21 cellular contexts compared by ENCODE assay signal in the genomic region with DNA sequence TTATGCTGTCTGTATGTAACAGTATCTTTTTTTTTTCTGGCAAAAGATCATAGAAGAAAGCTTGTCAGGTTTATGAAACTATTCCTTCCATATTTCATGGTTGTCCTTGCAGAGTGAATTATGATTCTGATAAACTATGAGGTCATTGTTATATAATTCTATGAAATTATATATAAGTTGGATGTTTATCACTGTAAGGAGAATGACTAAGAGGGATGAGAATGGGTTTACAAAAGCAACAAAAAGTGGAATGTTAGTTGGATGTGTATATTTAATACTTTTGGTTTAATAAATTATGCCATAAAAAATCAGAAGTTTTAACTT.
"Had no signal": no experiment of that assay in that cellular context is flagged by ENCODE, and none has a peak within 500 bp of the region (broad histone marks: within the 10 kb centered on the region; RNA-seq: fewer than 3 reads in every experiment).

No MANE protein-coding gene starts in this region.

- H3K9ac ChIP-seq: parathyroid adenoma had no signal

- H3K27me3 ChIP-seq: cardiac muscle cell, colonic mucosa, esophagus squamous epithelium, heart left ventricle, thyroid gland, vagina had no signal

- H3K36me3 ChIP-seq: cardiac muscle cell, colonic mucosa, esophagus squamous epithelium, heart left ventricle, thyroid gland, vagina had no signal

- ATAC-seq: activated T-helper 17 cell treated with anti-CD3 and anti-CD28 coated beads, Interleukin-2, amount 50 U/mL, for 72 hours; stimulated activated effector memory CD8-positive, alpha-beta T cell treated with anti-CD3 and anti-CD28 coated beads, Interleukin-12 subunit alpha, Interleukin-12 subunit beta, amount 100 ng/mL, for 72 hours had no signal

- H3K27ac ChIP-seq: cardiac muscle cell, colonic mucosa, esophagus squamous epithelium, heart left ventricle, parathyroid adenoma, thyroid gland, vagina had no signal

- H2AFZ ChIP-seq: parathyroid adenoma had no signal

- H3K4me3 ChIP-seq: cardiac muscle cell, colonic mucosa, esophagus squamous epithelium, heart left ventricle, lung, thyroid gland, vagina had no signal

- H3K4me1 ChIP-seq: colonic mucosa had no signal

- DNase-seq: activated CD4-positive, alpha-beta T cell treated with anti-CD3 and anti-CD28 coated beads for 1 hour; activated CD4-positive, alpha-beta T cell treated with anti-CD3 and anti-CD28 coated beads, Interleukin-2, amount 50 U/mL, for 4 hours; activated naive CD4-positive, alpha-beta T cell treated with Interleukin-2 at 50 U/mL for 16 hours; activated T-cell treated with anti-CD3 and anti-CD28 coated beads for 4 hours; colonic mucosa; esophagus squamous epithelium; foreskin melanocyte; heart left ventricle; islet precursor cell; midbrain; stimulated activated CD4-positive, alpha-beta T cell treated with anti-CD3 and anti-CD28 coated beads, Interleukin-1b, Interleukin-23, amount 100 ng/mL, for 48 hours; T-helper 1 cell; T1000; thyroid gland had no signal

- FAIRE-seq: astrocyte had no signal

- H3K9me3 ChIP-seq: colonic mucosa, esophagus squamous epithelium, heart left ventricle, thyroid gland, vagina had no signal
